12 cellular contexts compared by ENCODE assay signal in genomic region chr11:68542617-68543016, GRCh38.
DNase-seq lines count a peak whose midpoint lies in the region; ATAC-seq, FAIRE-seq and TF ChIP-seq lines count a peak whose summit lies in the region.
"Had no signal": no experiment of that assay in that cellular context is flagged by ENCODE, and none has a peak within 500 bp of the region (broad histone marks: within the 10 kb centered on the region; RNA-seq: fewer than 3 reads in every experiment).

No MANE protein-coding gene starts in this region.

- H3K27me3 ChIP-seq in stomach: no peaks in the 10 kb centered on the region
- H3K27me3 ChIP-seq in CD8-positive, alpha-beta memory T cell (ENCODE audit: insufficient read depth, low read length, poor library complexity, severe bottlenecking): no peaks in the 10 kb centered on the region
- H3K27me3 ChIP-seq in right atrium auricular region: no peaks in the 10 kb centered on the region

- no peak overlapping the region for H3K27ac Mint-ChIP-seq in activated T-helper 17 cell treated with anti-CD3 and anti-CD28 coated beads, Interleukin-2, amount 50 U/mL, for 72 hours
- H3K27ac Mint-ChIP-seq in CD8-positive, alpha-beta memory T cell: peak overlapping the region in 4 of 8 donors; percentile 9 to 54 (median 48)

- no peak overlapping the region for H3K4me3 Mint-ChIP-seq in activated T-helper 17 cell treated with anti-CD3 and anti-CD28 coated beads, Interleukin-2, amount 50 U/mL, for 72 hours
- H3K4me3 Mint-ChIP-seq in CD8-positive, alpha-beta memory T cell: no peak overlapping the region

- TF ChIP-seq CTCF in stomach (IDR thresholded peaks at IDR 0.05) (no peak), right atrium auricular region (IDR thresholded peaks at IDR 0.05) (no peak)

- peaks cover 100% of the 10 kb centered on the region for H3K36me3 Mint-ChIP-seq in activated T-helper 17 cell treated with anti-CD3 and anti-CD28 coated beads, Interleukin-2, amount 50 U/mL, for 72 hours (ENCODE audit: low read depth)
- H3K36me3 Mint-ChIP-seq in CD8-positive, alpha-beta memory T cell: peaks cover 14 to 93% (median 31%) of the 10 kb centered on the region in 3 donors

- no peak for TF ChIP-seq POLR2A in H54 (IDR thresholded peaks at IDR 0.05; ENCODE audit: low read depth, low read length)
- no peak for TF ChIP-seq POLR2A in stomach (IDR thresholded peaks at IDR 0.05)

- peaks cover 40% of the 10 kb centered on the region for H3K4me1 Mint-ChIP-seq in activated T-helper 17 cell treated with anti-CD3 and anti-CD28 coated beads, Interleukin-2, amount 50 U/mL, for 72 hours
- peaks cover 64 to 92% (median 89%) of the 10 kb centered on the region in 3 donors for H3K4me1 Mint-ChIP-seq in CD8-positive, alpha-beta memory T cell

- H3K36me3 ChIP-seq in stomach (peaks cover 17 to 80% (median 72%) of the 10 kb centered on the region in 4 donors), right atrium auricular region (peaks cover 23% of the 10 kb centered on the region)
- H3K36me3 ChIP-seq in CD8-positive, alpha-beta memory T cell (ENCODE audit: insufficient read depth, low read length): peaks cover 30% of the 10 kb centered on the region

- POLR2A ChIA-PET in CD8-positive, alpha-beta memory T cell (lab: Charles Lee): no interaction called here

- CTCF ChIA-PET in CD8-positive, alpha-beta memory T cell (lab: Charles Lee): no interaction called here

- no peaks in the 10 kb centered on the region for H3K9me3 Mint-ChIP-seq in activated T-helper 17 cell treated with anti-CD3 and anti-CD28 coated beads, Interleukin-2, amount 50 U/mL, for 72 hours
- no peaks in the 10 kb centered on the region for H3K9me3 Mint-ChIP-seq in CD8-positive, alpha-beta memory T cell
- H3K9me3 Mint-ChIP-seq: effector memory CD8-positive, alpha-beta T cell had no signal

- TF ChIP-seq EP300 in stomach (IDR thresholded peaks at IDR 0.05): no peak

- ATAC-seq in activated T-helper 17 cell treated with anti-CD3 and anti-CD28 coated beads, Interleukin-2, amount 50 U/mL, for 72 hours (replicated peaks): peak; percentile 57
- ATAC-seq in HG03139 (IDR thresholded peaks at IDR 0.05; ENCODE audit: unreplicated experiment): no peak
- ATAC-seq: effector memory CD8-positive, alpha-beta T cell; GM12878 had no signal

- intact Hi-C loops in stomach (cut with DNase I; ENCODE audit: low total_unique reads): no loop called here

- H3K4me1 ChIP-seq in stomach (peaks cover 16 to 60% (median 37%) of the 10 kb centered on the region in 4 donors), right atrium auricular region (peaks cover 0 to 54% of the 10 kb centered on the region in 2 donors)
- peaks cover 25% of the 10 kb centered on the region for H3K4me1 ChIP-seq in CD8-positive, alpha-beta memory T cell (ENCODE audit: insufficient read depth, low read length)

- H3K27ac ChIP-seq in stomach: peak overlapping the region in 3 of 5 donors; percentile 38 to 57 (median 48)
- no peak overlapping the region for H3K27ac ChIP-seq in CD8-positive, alpha-beta memory T cell (ENCODE audit: low read depth, low read length)
- no peak overlapping the region for H3K27ac ChIP-seq in right atrium auricular region

- 78 to 94% (median 88%) methylated on average over 5 of the region's 5 CpGs for WGBS in stomach, 5 donors

- H3K4me3 ChIP-seq in stomach (no peak overlapping the region), right atrium auricular region (no peak overlapping the region)
- H3K4me3 ChIP-seq in CD8-positive, alpha-beta memory T cell (ENCODE audit: low read length): no peak overlapping the region
- H3K4me3 ChIP-seq: GM12878 had no signal

- DNase-seq in H54 (ENCODE audit: insufficient read length, low spot score) (peak; percentile 44), hepatic stellate cell (ENCODE audit: low spot score) (peak; percentile 59), stomach (no peak), midbrain (lab: John Stamatoyannopoulos, UW) (no peak), right atrium auricular region (ENCODE audit: low spot score) (no peak)
- no peak for DNase-seq in CD8-positive, alpha-beta memory T cell
- DNase-seq: activated CD8-positive, alpha-beta memory T cell treated with anti-CD3 and anti-CD28 coated beads, Interleukin-2, amount 50 U/mL, for 48 hours; effector memory CD8-positive, alpha-beta T cell; NCI-H1930 had no signal

- H3K9me3 ChIP-seq in stomach (no peaks in the 10 kb centered on the region), right atrium auricular region (no peaks in the 10 kb centered on the region)
- H3K9me3 ChIP-seq in CD8-positive, alpha-beta memory T cell (ENCODE audit: low read length): no peaks in the 10 kb centered on the region

- FAIRE-seq in H54 (lab: Jason Lieb, UNC): no peak
- FAIRE-seq: GM12878 had no signal

- H3K27me3 Mint-ChIP-seq in activated T-helper 17 cell treated with anti-CD3 and anti-CD28 coated beads, Interleukin-2, amount 50 U/mL, for 72 hours: no peaks in the 10 kb centered on the region
- H3K27me3 Mint-ChIP-seq in CD8-positive, alpha-beta memory T cell: no peaks in the 10 kb centered on the region
- H3K27me3 Mint-ChIP-seq: effector memory CD8-positive, alpha-beta T cell had no signal

Comparison
In these comparisons a context has a peak if more than half of its experiments do, and no peak if none do; other contexts are left out.
1. DNase-seq: peak in H54 (single experiment) and hepatic stellate cell (single experiment); none in stomach (single experiment), midbrain (single experiment), CD8-positive, alpha-beta memory T cell (0 of 5) and right atrium auricular region (single experiment).
2. H3K27ac ChIP-seq: peak in stomach (3 of 5); none in CD8-positive, alpha-beta memory T cell (single experiment) and right atrium auricular region (0 of 2).